In genomic region chr5:83026507-83026906, GRCh38 we compare ENCODE assay signal across 17 cellular contexts. TPM values are rescaled to one million over a fixed set of nuclear protein-coding genes. Genes with fewer than 3 reads are reported as not detected.
A peak's percentile ranks its signal among the peaks of the same experiment; 100 is the strongest.
DNase-seq lines count a peak whose midpoint lies in the region; ATAC-seq, FAIRE-seq and TF ChIP-seq lines count a peak whose summit lies in the region.
"Had no signal": no experiment of that assay in that cellular context is flagged by ENCODE, and none has a peak within 500 bp of the region (broad histone marks: within the 10 kb centered on the region; RNA-seq: fewer than 3 reads in every experiment).

No MANE protein-coding gene starts in this region.

- H3K4me2 ChIP-seq in HCT116 (ENCODE audit: low read length), result peak overlapping the region; percentile 56

- FAIRE-seq in GM12891 (lab: Jason Lieb, UNC), result peak; percentile 5

- no peaks in the 10 kb centered on the region for H3K27me3 ChIP-seq in HCT116 (ENCODE audit: insufficient read depth, low read length)

- BruUV-seq in HCT116 (replicated peaks; lab: Mats Ljungman, UMichigan), result no TSS peak

- no peaks in the 10 kb centered on the region for H3K9me3 ChIP-seq in HCT116 (ENCODE audit: control insufficient read depth in 1 of 2, insufficient read depth in 1 of 2, low read depth in 1 of 2, low read length in 2 of 2)

- TF ChIP-seq RAD21 in HCT116 (IDR thresholded peaks at IDR 0.05; ENCODE audit: low read depth), result no peak

- H3K9ac ChIP-seq in HCT116 (ENCODE audit: low read length), result 0 out of 2 replicates have a peak overlapping the region, but pooled peaks have one; percentile 7

- TF ChIP-seq CTCF in HCT116 (IDR thresholded peaks at IDR 0.05 in 2 of 3, conservative IDR thresholded peaks at IDR 0.05 in 1 of 3; ENCODE audit: borderline replicate concordance in 1 of 3, insufficient read depth in 1 of 3, low read depth in 2 of 3, low read length in 2 of 3), result no peak

- H2AFZ ChIP-seq in HCT116 (ENCODE audit: low read depth, low read length, poor library complexity, severe bottlenecking), result peak overlapping the region; percentile 63

- RAD21 ChIA-PET in HCT116 (lab: Charles Lee; ENCODE audit: low non-redundant PET in 1 of 2, low total read pairs in 2 of 2, uncharacterized antibody in 2 of 2, unreplicated experiment in 2 of 2), result no interaction called here

- intact Hi-C loops in HCT116 (cut with micrococcal nuclease), result no loop called here

- H3K9me2 ChIP-seq in HCT116 (ENCODE audit: insufficient read depth), result no peaks in the 10 kb centered on the region

- CTCF ChIA-PET in HCT116 (lab: Charles Lee), result no interaction called here

- ATAC-seq in HCT116 (peak; percentile 33), SK-N-SH treated with all-trans-retinoic acid at 6 μM for 48 hours (no peak), GM21381 (IDR thresholded peaks at IDR 0.05; ENCODE audit: unreplicated experiment) (no peak), GM19397 (IDR thresholded peaks at IDR 0.05; ENCODE audit: unreplicated experiment) (no peak)
- ATAC-seq: activated CD8-positive, alpha-beta T cell treated with anti-CD3 and anti-CD28 coated beads, Interleukin-2, amount 10 ng/mL, durations not matched to agents 7 days and 5 days; left colon had no signal

- no peaks in the 10 kb centered on the region for H3K36me3 ChIP-seq in HCT116 (ENCODE audit: control insufficient read depth in 1 of 2, insufficient read depth in 2 of 2, low read length in 2 of 2)

- POLR2A ChIA-PET in HCT116 (lab: Charles Lee), result no interaction called here

- no peak for TF ChIP-seq POLR2A in GM12891 (IDR thresholded peaks at IDR 0.05; ENCODE audit: low read depth, low read length)
- no peak for TF ChIP-seq POLR2A in HCT116 (IDR thresholded peaks at IDR 0.05; ENCODE audit: borderline replicate concordance, extremely low read depth, insufficient read depth, insufficient read length)

- peak overlapping the region in 1 of 2 experiments; percentile 19; a peak in 1 of 4 replicates for H3K4me3 ChIP-seq in HCT116 (replicated peaks in 1 of 2; ENCODE audit: low read depth in 1 of 2, low read length in 2 of 2)

- H4K20me1 ChIP-seq in HCT116 (ENCODE audit: insufficient read depth), result no peaks in the 10 kb centered on the region

- H3K79me2 ChIP-seq in HCT116 (ENCODE audit: insufficient read depth, low read length), result no peaks in the 10 kb centered on the region

- H3K27ac ChIP-seq in HCT116 (ENCODE audit: low read depth, low read length), result no peak overlapping the region

- peaks cover 2 to 27% of the 10 kb centered on the region in 2 experiments; a peak in 3 of 4 replicates for H3K4me1 ChIP-seq in HCT116 (ENCODE audit: control insufficient read depth in 1 of 2, insufficient read depth in 2 of 2, low read length in 2 of 2)

- DNase-seq in GM12891 (ENCODE audit: insufficient read length, low spot score) (no peak), HCT116 (ENCODE audit: low read depth, low spot score) (no peak), NCI-H69 (lab: John Stamatoyannopoulos, UW) (peak; percentile 61), islet precursor cell (peak; percentile 93), anterior cingulate cortex (lab: John Stamatoyannopoulos, UW) (no peak)
- DNase-seq: activated CD8-positive, alpha-beta T cell treated with anti-CD3 and anti-CD28 coated beads, Interleukin-2, amount 10 ng/mL, durations not matched to agents 7 days and 5 days; activated effector memory CD4-positive, alpha-beta T cell treated with Interleukin-2 at 50 U/mL for 16 hours; aorta; Calu3; cortex of kidney; left colon; NCI-H2171; posterior cingulate gyrus; stimulated activated CD4-positive, alpha-beta T cell treated with anti-CD3 and anti-CD28 coated beads, Interleukin-12 subunit alpha, Interleukin-12 subunit beta, amount 100 ng/mL, for 4 hours had no signal

TF ChIP-seq in GM12891, 5 proteins besides CTCF, POLR2A, EP300 and RAD21:
- TF ChIP-seq TAF1 (IDR thresholded peaks at IDR 0.05; ENCODE audit: low read depth, low read length) (no peak), SPI1 (IDR thresholded peaks at IDR 0.05; ENCODE audit: low read depth, low read length) (0 out of 2 replicates have a peak, but pooled peaks have one; percentile 26)
TF ChIP-seq in GM12891: peak in this region for 1.

TF ChIP-seq in HCT116, 20 proteins besides CTCF, POLR2A, EP300 and RAD21:
- no peak for TF ChIP-seq SP1 (IDR thresholded peaks at IDR 0.05; ENCODE audit: low read depth)
- no peak for TF ChIP-seq ELF1 (IDR thresholded peaks at IDR 0.05; ENCODE audit: borderline replicate concordance, low read depth)
- TF ChIP-seq SRF (IDR thresholded peaks at IDR 0.05; ENCODE audit: low read depth), result no peak

TF ChIP-seq in SK-N-SH treated with all-trans-retinoic acid at 6 μM for 48 hours, 23 proteins besides CTCF, POLR2A, EP300 and RAD21:
- TF ChIP-seq TCF4 (CRISPR knock-in tag; IDR thresholded peaks at IDR 0.05; ENCODE audit: borderline replicate concordance), result no peak
- TF ChIP-seq ZNF565 (CRISPR knock-in tag; conservative IDR thresholded peaks at IDR 0.05; ENCODE audit: low read depth), result no peak
- no peak for TF ChIP-seq TSHZ2 (CRISPR knock-in tag; IDR thresholded peaks at IDR 0.05)
- TF ChIP-seq GLIS3 (CRISPR knock-in tag; IDR thresholded peaks at IDR 0.05), result no peak
- TF ChIP-seq TOX (CRISPR knock-in tag; IDR thresholded peaks at IDR 0.05; ENCODE audit: borderline replicate concordance), result no peak
TF ChIP-seq in SK-N-SH treated with all-trans-retinoic acid at 6 μM for 48 hours: peak in this region for 0.

RNA-seq across cellular contexts. Expression of gene TMEM167A, which starts 50.7 kb away (rescaled TPM):
- 32.2 TPM for polyA plus RNA-seq in GM12891 (2012; ENCODE audit: low read depth, missing spikeins)
- total RNA-seq in HCT116 (2021; ENCODE audit: unreplicated experiment), result 108 TPM
- polyA plus RNA-seq in HCT116 (2012), result 23.6 and 31.2 TPM in 2 replicates

RNA-seq across cellular contexts. Expression of gene XRCC4, which starts 50.8 kb away (rescaled TPM):
- polyA plus RNA-seq in GM12891 (2012; ENCODE audit: low read depth, missing spikeins), result 15.7 TPM
- 24.6 TPM for total RNA-seq in HCT116 (2021; ENCODE audit: unreplicated experiment)
- polyA plus RNA-seq in HCT116 (2012), result 4.8 and 8.1 TPM in 2 replicates

Comparison
In these comparisons a context has a peak if more than half of its experiments do, and no peak if none do; other contexts are left out.
1. DNase-seq: peak in NCI-H69 (single experiment) and islet precursor cell (single experiment); none in GM12891 (single experiment), HCT116 (single experiment) and anterior cingulate cortex (0 of 58).